In the genomic region with DNA sequence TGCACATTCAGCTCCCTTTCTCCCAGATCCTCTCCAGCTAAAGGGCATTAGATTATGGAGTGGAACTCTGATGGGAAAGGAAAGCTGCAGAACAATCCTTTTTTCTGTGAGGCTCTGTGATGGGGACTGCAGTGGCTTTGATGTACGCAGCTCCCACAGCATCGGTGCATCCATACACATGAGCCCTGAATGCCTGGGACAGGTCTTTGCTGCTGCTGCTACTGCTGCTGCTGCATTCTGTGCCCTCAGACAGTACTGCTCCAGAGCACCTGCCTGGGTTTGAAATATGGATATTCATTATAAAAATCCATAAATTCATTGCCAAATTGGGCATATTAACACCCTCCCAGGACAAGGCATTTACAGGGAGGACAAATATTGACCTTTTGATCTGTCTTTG, we compare ENCODE assay signal across 15 cellular contexts.
DNase-seq lines count a peak whose midpoint lies in the region; ATAC-seq and TF ChIP-seq lines count a peak whose summit lies in the region.
"Had no signal": no experiment of that assay in that cellular context is flagged by ENCODE, and none has a peak within 500 bp of the region (broad histone marks: within the 10 kb centered on the region; RNA-seq: fewer than 3 reads in every experiment).

No MANE protein-coding gene starts in this region.

- intact Hi-C loops in Panc1 (cut with micrococcal nuclease; ENCODE audit: unreplicated experiment) = no loop called here
- intact Hi-C loops in dorsolateral prefrontal cortex (cut with DNase I) = no loop called here

- no peak overlapping the region for H3K27ac ChIP-seq in Panc1 (ENCODE audit: low read length)
- H3K27ac ChIP-seq in dorsolateral prefrontal cortex = peak overlapping the region in 43 of 59 donors; percentile 1 to 73 (median 35)
- peak overlapping the region; percentile 7 for H3K27ac ChIP-seq in substantia nigra (ENCODE audit: low read depth, low read length, poor library complexity, severe bottlenecking)
- H3K27ac ChIP-seq: A549, C4-2B, HL-60 had no signal

- no peaks in the 10 kb centered on the region for H3K36me3 Mint-ChIP-seq in activated T-cell treated with anti-CD3 and anti-CD28 coated beads, Interleukin-2, amount 50 U/mL, for 72 hours (ENCODE audit: insufficient read depth in 2 of 2)
- H3K36me3 Mint-ChIP-seq: CD4-positive, alpha-beta memory T cell had no signal

- BruUV-seq in Panc1 (replicated peaks; lab: Mats Ljungman, UMichigan) = no TSS peak

- CTCF ChIA-PET in Panc1 (lab: Charles Lee) = interaction anchor here (0.6 kb wide), 1 partner anchor 159 kb away, joined by 6 read pairs; no protein-coding TSS in a partner anchor

- in situ Hi-C loops in Panc1 (cut with HindIII; ENCODE audit: low pct_unique_long_range_greater_than_20kb, low sequenced_read_pairs) = no loop called here

- H3K9me3 ChIP-seq in Panc1 (ENCODE audit: control insufficient read depth, insufficient read depth, low read depth, low read length) = no peaks in the 10 kb centered on the region
- H3K9me3 ChIP-seq: A549, BE2C had no signal

- H3K4me3 Mint-ChIP-seq in activated T-cell treated with anti-CD3 and anti-CD28 coated beads, Interleukin-2, amount 50 U/mL, for 72 hours = no peak overlapping the region
- H3K4me3 Mint-ChIP-seq: CD4-positive, alpha-beta memory T cell; HFFc6 had no signal

- TF ChIP-seq CTCF in Panc1 (IDR thresholded peaks at IDR 0.05) (no peak), dorsolateral prefrontal cortex (IDR thresholded peaks at IDR 0.05 in 54 of 56, conservative IDR thresholded peaks at IDR 0.05 in 2 of 56; ENCODE audit: low read depth in 1 of 56, partially characterized antibody in 56 of 56) (no peak)

- peaks cover 2% of the 10 kb centered on the region for H3K27me3 Mint-ChIP-seq in activated T-cell treated with anti-CD3 and anti-CD28 coated beads, Interleukin-2, amount 50 U/mL, for 72 hours (ENCODE audit: low read depth)
- H3K27me3 Mint-ChIP-seq: CD4-positive, alpha-beta memory T cell had no signal

- peak; percentile 26 for DNase-seq in H7
- DNase-seq in Panc1 (ENCODE audit: low read depth, low spot score) = no peak
- DNase-seq in dorsolateral prefrontal cortex = no peak
- DNase-seq in substantia nigra (lab: John Stamatoyannopoulos, UW) = no peak
- DNase-seq in activated T-cell treated with anti-CD3 and anti-CD28 coated beads, Interleukin-2, amount 50 U/mL, for 72 hours = no peak
- no peak for DNase-seq in NCI-H1436 (lab: John Stamatoyannopoulos, UW)
- DNase-seq: BE2C; CD4-positive, alpha-beta memory T cell; DMS79; GOT3; HCEC 1CT; HFFc6 had no signal

- H3K27me3 ChIP-seq in H7 (ENCODE audit: control insufficient read depth, insufficient read depth, low read length) (no peaks in the 10 kb centered on the region), Panc1 (ENCODE audit: control insufficient read depth, insufficient read depth, low read length) (no peaks in the 10 kb centered on the region), dorsolateral prefrontal cortex (no peaks in the 10 kb centered on the region)
- H3K27me3 ChIP-seq: BE2C had no signal

- H3K9me3 Mint-ChIP-seq in activated T-cell treated with anti-CD3 and anti-CD28 coated beads, Interleukin-2, amount 50 U/mL, for 72 hours = no peaks in the 10 kb centered on the region
- H3K9me3 Mint-ChIP-seq: CD4-positive, alpha-beta memory T cell; HFFc6 had no signal

- POLR2A ChIA-PET in Panc1 (lab: Charles Lee) = interaction anchor here (0.6 kb wide), 2 partner anchors 20 to 746 kb away, joined by 4 read pairs; no protein-coding TSS in a partner anchor

- ATAC-seq in Panc1 = peak; percentile 48; the same call in 1 of the 2 replicates
- ATAC-seq in activated T-cell treated with anti-CD3 and anti-CD28 coated beads, Interleukin-2, amount 50 U/mL, for 72 hours (replicated peaks in 1 of 2) = no peak
- ATAC-seq: A549 had no signal

- H3K4me1 ChIP-seq in Panc1 (ENCODE audit: control insufficient read depth, insufficient read depth, low read length) = no peaks in the 10 kb centered on the region
- H3K4me1 ChIP-seq: A549, BE2C had no signal

- H3K4me1 Mint-ChIP-seq in activated T-cell treated with anti-CD3 and anti-CD28 coated beads, Interleukin-2, amount 50 U/mL, for 72 hours (ENCODE audit: low read depth) = no peaks in the 10 kb centered on the region
- H3K4me1 Mint-ChIP-seq: CD4-positive, alpha-beta memory T cell had no signal

- H3K4me3 ChIP-seq in H7 (ENCODE audit: insufficient read depth, low read depth, low read length) (no peak overlapping the region), Panc1 (ENCODE audit: low read depth in 2 of 2, low read length in 2 of 2) (no peak overlapping the region), dorsolateral prefrontal cortex (no peak overlapping the region)
- H3K4me3 ChIP-seq: A549 had no signal

- H3K27ac Mint-ChIP-seq in activated T-cell treated with anti-CD3 and anti-CD28 coated beads, Interleukin-2, amount 50 U/mL, for 72 hours = no peak overlapping the region
- H3K27ac Mint-ChIP-seq: CD4-positive, alpha-beta memory T cell; HFFc6 had no signal

- H3K36me3 ChIP-seq in H7 (replicated peaks; ENCODE audit: control insufficient read depth, insufficient read depth, low read length) = no peaks in the 10 kb centered on the region
- H3K36me3 ChIP-seq in Panc1 (ENCODE audit: control insufficient read depth, insufficient read depth, low read length) = no peaks in the 10 kb centered on the region
- H3K36me3 ChIP-seq: BE2C had no signal
